11 cellular contexts compared by ENCODE assay signal in the genomic region with DNA sequence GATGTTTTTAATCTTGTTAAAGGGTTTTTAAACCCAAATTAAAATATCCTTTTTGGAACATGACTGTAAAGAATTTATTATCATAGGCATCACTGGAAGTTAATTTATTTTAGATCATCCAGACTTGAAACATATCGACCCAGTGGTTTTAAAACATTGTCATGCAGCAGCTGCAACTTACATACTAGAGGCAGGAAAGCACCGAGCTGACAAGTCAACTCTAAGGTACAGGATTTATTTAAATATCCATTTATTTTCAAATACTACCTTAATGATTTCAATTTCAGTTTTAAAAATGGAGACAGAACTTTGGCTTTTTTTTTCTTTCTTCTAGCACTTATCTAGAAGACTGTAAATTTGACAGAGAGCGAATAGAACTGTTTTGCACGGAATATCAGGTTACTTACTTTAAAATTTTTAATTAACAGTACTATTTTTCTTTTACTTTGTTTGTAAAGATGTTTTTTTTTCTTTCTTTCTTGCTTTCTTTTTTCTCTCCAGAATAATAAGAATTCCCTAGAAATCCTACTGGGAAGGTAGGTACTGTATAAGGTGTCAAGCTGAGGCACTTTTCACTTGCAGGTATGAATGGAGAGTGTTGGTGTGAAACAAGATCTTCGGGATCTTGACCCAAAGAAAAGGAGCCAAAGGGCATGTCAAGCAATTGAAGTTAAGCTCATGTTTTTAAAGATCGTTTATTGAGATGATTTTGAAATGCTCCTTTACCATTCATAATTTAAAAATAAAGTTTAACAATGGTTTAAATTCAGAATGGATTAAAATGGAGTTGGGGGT. TPM values are rescaled to one million over a fixed set of nuclear protein-coding genes. Genes with fewer than 3 reads are reported as not detected.
DNase-seq lines count a peak whose midpoint lies in the region; ATAC-seq and TF ChIP-seq lines count a peak whose summit lies in the region.
"Had no signal": no experiment of that assay in that cellular context is flagged by ENCODE, and none has a peak within 500 bp of the region (broad histone marks: within the 10 kb centered on the region; RNA-seq: fewer than 3 reads in every experiment).

No MANE protein-coding gene starts in this region.

- H3K27me3 ChIP-seq in gastroesophageal sphincter (no peaks in the 10 kb centered on the region), smooth muscle cell (ENCODE audit: low read depth) (peaks cover 56% of the 10 kb centered on the region), MG63 (peaks cover 11% of the 10 kb centered on the region)

- H3K36me3 ChIP-seq in gastroesophageal sphincter (no peaks in the 10 kb centered on the region), smooth muscle cell (ENCODE audit: low read depth) (no peaks in the 10 kb centered on the region), MG63 (peaks cover 4% of the 10 kb centered on the region; the same call in 1 of the 2 replicates)

- H3K9me3 Mint-ChIP-seq in activated CD4-positive, alpha-beta T cell treated with anti-CD3 and anti-CD28 coated beads, Interleukin-2, amount 10 ng/mL, durations not matched to agents 7 days and 5 days = no peaks in the 10 kb centered on the region

- H3K4me3 Mint-ChIP-seq in activated CD4-positive, alpha-beta T cell treated with anti-CD3 and anti-CD28 coated beads, Interleukin-2, amount 10 ng/mL, durations not matched to agents 7 days and 5 days = peak overlapping the region; percentile 58

- H3K4me1 ChIP-seq in gastroesophageal sphincter (peaks cover 5 to 51% (median 13%) of the 10 kb centered on the region in 3 donors), smooth muscle cell (ENCODE audit: low read depth) (peaks cover 36% of the 10 kb centered on the region)

- H4K20me1 ChIP-seq in smooth muscle cell (ENCODE audit: low read depth) = peaks cover 35% of the 10 kb centered on the region

- peak overlapping the region; percentile 99 for H3K4me2 ChIP-seq in smooth muscle cell

- CTCF ChIA-PET in activated CD4-positive, alpha-beta T cell treated with anti-CD3 and anti-CD28 coated beads, Interleukin-2, amount 10 ng/mL, durations not matched to agents 7 days and 5 days (lab: Charles Lee) = interaction anchor here (0.7 to 1.2 kb wide), 2 partner anchors 22 to 86 kb away, joined by 3 read pairs; no protein-coding TSS in a partner anchor

- H3K27me3 Mint-ChIP-seq in activated CD4-positive, alpha-beta T cell treated with anti-CD3 and anti-CD28 coated beads, Interleukin-2, amount 10 ng/mL, durations not matched to agents 7 days and 5 days = peaks cover 23% of the 10 kb centered on the region

- no peak overlapping the region for H2AFZ ChIP-seq in smooth muscle cell (ENCODE audit: low read depth)

- WGBS in gastroesophageal sphincter (ENCODE audit: low coverage in 1 of 2), 2 donors = 60 to 87% methylated on average over 6 of the region's 6 CpGs
- 56% methylated on average over 6 of the region's 6 CpGs for WGBS in smooth muscle cell (ENCODE audit: low lambda C conversion rate)

- TF ChIP-seq CTCF in gastroesophageal sphincter (IDR thresholded peaks at IDR 0.05) (no peak), smooth muscle cell (IDR thresholded peaks at IDR 0.05; ENCODE audit: borderline replicate concordance, insufficient read depth, poor library complexity, severe bottlenecking) (no peak)

- peaks cover 11% of the 10 kb centered on the region for H3K79me2 ChIP-seq in smooth muscle cell (ENCODE audit: low read depth)

- no peak for DNase-seq in activated CD4-positive, alpha-beta T cell treated with anti-CD3 and anti-CD28 coated beads, Interleukin-2, amount 10 ng/mL, durations not matched to agents 7 days and 5 days
- no peak for DNase-seq in activated CD4-positive, alpha-beta T cell treated with anti-CD3 and anti-CD28 coated beads, Interleukin-2, amount 50 U/mL, for 48 hours
- peak; percentile 39 for DNase-seq in RKO (ENCODE audit: low spot score)
- no peak for DNase-seq in smooth muscle cell (lab: John Stamatoyannopoulos, UW; ENCODE audit: unreplicated experiment)
- DNase-seq in MG63 = no peak
- DNase-seq in UCSD-AML1 (lab: John Stamatoyannopoulos, UW; ENCODE audit: unreplicated experiment) = no peak
- no peak for DNase-seq in SHP77 treated with DMSO at 0.1 percent for 48 hours (lab: John Stamatoyannopoulos, UW)
- DNase-seq: effector memory CD4-positive, alpha-beta T cell; NCI-H187 treated with DMSO at 0.1 percent for 48 hours; SIG-M5 had no signal

- no peak for TF ChIP-seq POLR2A in gastroesophageal sphincter (IDR thresholded peaks at IDR 0.05)

- peak overlapping the region; percentile 95 for H3K27ac Mint-ChIP-seq in activated CD4-positive, alpha-beta T cell treated with anti-CD3 and anti-CD28 coated beads, Interleukin-2, amount 10 ng/mL, durations not matched to agents 7 days and 5 days

- peaks cover 6% of the 10 kb centered on the region for H3F3A ChIP-seq in smooth muscle cell (ENCODE audit: low read depth)

- H3K9ac ChIP-seq in smooth muscle cell (ENCODE audit: low read depth) = no peak overlapping the region

- no peak for TF ChIP-seq EP300 in gastroesophageal sphincter (IDR thresholded peaks at IDR 0.05)

- H3K9me3 ChIP-seq in gastroesophageal sphincter = no peaks in the 10 kb centered on the region
- no peaks in the 10 kb centered on the region for H3K9me3 ChIP-seq in smooth muscle cell (replicated peaks; ENCODE audit: low read depth)
- H3K9me3 ChIP-seq in MG63 = no peaks in the 10 kb centered on the region

- H3K4me1 Mint-ChIP-seq in activated CD4-positive, alpha-beta T cell treated with anti-CD3 and anti-CD28 coated beads, Interleukin-2, amount 10 ng/mL, durations not matched to agents 7 days and 5 days = peaks cover 51% of the 10 kb centered on the region

- H3K4me3 ChIP-seq in gastroesophageal sphincter (no peak overlapping the region), smooth muscle cell (peak overlapping the region; percentile 95), MG63 (no peak overlapping the region; the same call in 1 of the 2 replicates)

- H3K27ac ChIP-seq in gastroesophageal sphincter (peak overlapping the region in 3 of 4 donors; percentile 89 to 93 (median 92)), smooth muscle cell (ENCODE audit: low read depth) (no peak overlapping the region)

- POLR2A ChIA-PET in activated CD4-positive, alpha-beta T cell treated with anti-CD3 and anti-CD28 coated beads, Interleukin-2, amount 10 ng/mL, durations not matched to agents 7 days and 5 days (lab: Charles Lee) = interaction anchor here (0.7 kb wide), 1 partner anchor 1140 kb away, joined by 3 read pairs; no protein-coding TSS in a partner anchor

- no peak for ATAC-seq in gastroesophageal sphincter

- H3K36me3 Mint-ChIP-seq in activated CD4-positive, alpha-beta T cell treated with anti-CD3 and anti-CD28 coated beads, Interleukin-2, amount 10 ng/mL, durations not matched to agents 7 days and 5 days (ENCODE audit: low read depth) = peaks cover 20% of the 10 kb centered on the region

RNA-seq across cellular contexts. Expression of gene COMMD3, which starts 1.8 kb away (rescaled TPM):
- total RNA-seq in activated CD4-positive, alpha-beta T cell treated with anti-CD3 and anti-CD28 coated beads, Interleukin-2, amount 10 ng/mL, durations not matched to agents 7 days and 5 days = 10 to 100 TPM; 58.9 to 68.8 TPM
- 10 to 100 TPM; 17.5 to 68.6 (median 24.6) TPM for total RNA-seq in gastroesophageal sphincter
- total RNA-seq in smooth muscle cell = 44.3 and 99.0 TPM in 2 replicates
- polyA plus RNA-seq in smooth muscle cell = 78.1 and 80.6 TPM in 2 replicates
- total RNA-seq in MG63 (2014; rRNA removed; shearing (Covaris generic); ENCODE audit: low replicate concordance) = 43.5 and 75.4 TPM in 2 replicates

RNA-seq across cellular contexts. Expression of gene BMI1, which starts 2.9 kb away (rescaled TPM):
- 10 to 100 TPM; 29.5 to 30.3 TPM for total RNA-seq in activated CD4-positive, alpha-beta T cell treated with anti-CD3 and anti-CD28 coated beads, Interleukin-2, amount 10 ng/mL, durations not matched to agents 7 days and 5 days
- total RNA-seq in gastroesophageal sphincter = 100 to 1,000 TPM in 2 of 4 donors, 10 to 100 TPM in 2; 70.5 to 108 (median 94.3) TPM
- total RNA-seq in smooth muscle cell = 34.5 and 51.1 TPM in 2 replicates
- polyA plus RNA-seq in smooth muscle cell = 10.4 and 11.4 TPM in 2 replicates
- total RNA-seq in MG63 (2014; rRNA removed; shearing (Covaris generic); ENCODE audit: low replicate concordance) = 31.4 and 51.2 TPM in 2 replicates

RNA-seq across cellular contexts. Expression of gene SPAG6, which starts 27.3 kb away (rescaled TPM):
- total RNA-seq in activated CD4-positive, alpha-beta T cell treated with anti-CD3 and anti-CD28 coated beads, Interleukin-2, amount 10 ng/mL, durations not matched to agents 7 days and 5 days = under 1 TPM; 0.57 to 0.75 TPM
- not detected for total RNA-seq in gastroesophageal sphincter
- total RNA-seq in smooth muscle cell = not detected in 2 replicates
- polyA plus RNA-seq in smooth muscle cell = 0.61 TPM in 1 of 2 replicates, not detected in the other
- total RNA-seq in MG63 (2014; rRNA removed; shearing (Covaris generic); ENCODE audit: low replicate concordance) = not detected in 2 replicates
